ENCODE assay signal across 9 cellular contexts in genomic region chr5:148482697-148483462, GRCh38.
DNase-seq lines count a peak whose midpoint lies in the region; ATAC-seq and TF ChIP-seq lines count a peak whose summit lies in the region.
"Had no signal": no experiment of that assay in that cellular context is flagged by ENCODE, and none has a peak within 500 bp of the region (broad histone marks: within the 10 kb centered on the region; RNA-seq: fewer than 3 reads in every experiment).

No MANE protein-coding gene starts in this region.

- no peak for TF ChIP-seq POLR2A in right lobe of liver (IDR thresholded peaks at IDR 0.05)

- TF ChIP-seq CTCF in DOHH2 (IDR thresholded peaks at IDR 0.05; ENCODE audit: low read depth, low read length, poor library complexity, severe bottlenecking) (peak; percentile 91), KMS-11 (conservative IDR thresholded peaks at IDR 0.05; ENCODE audit: low read depth, low read length) (peak; percentile 41), WI38 (IDR thresholded peaks at IDR 0.05; ENCODE audit: low read depth, low read length) (peak; percentile 62), chondrocyte (IDR thresholded peaks at IDR 0.05) (peak; percentile 78), right lobe of liver (IDR thresholded peaks at IDR 0.05) (peak; percentile 23 to 49 (median 43))

- H3K4me3 ChIP-seq in DOHH2 (ENCODE audit: low read length), result no peak overlapping the region
- H3K4me3 ChIP-seq in KMS-11 (IDR thresholded peaks at IDR 0.05; ENCODE audit: insufficient read depth, low read depth, low read length), result no peak overlapping the region
- no peak overlapping the region for H3K4me3 ChIP-seq in WI38 (ENCODE audit: low read depth, low read length)
- H3K4me3 ChIP-seq in right lobe of liver, result no peak overlapping the region

- H3K9me2 ChIP-seq in DOHH2 (replicated peaks; ENCODE audit: control insufficient read depth, low read length), result no peaks in the 10 kb centered on the region

- H3K27me3 ChIP-seq in DOHH2 (ENCODE audit: control insufficient read depth, low read length) (peaks cover 13% of the 10 kb centered on the region), KMS-11 (ENCODE audit: insufficient read depth, low read depth) (no peaks in the 10 kb centered on the region), right lobe of liver (no peaks in the 10 kb centered on the region)

- H3K36me3 ChIP-seq in DOHH2 (ENCODE audit: control insufficient read depth, low read length) (no peaks in the 10 kb centered on the region), KMS-11 (ENCODE audit: insufficient read depth) (no peaks in the 10 kb centered on the region), right lobe of liver (no peaks in the 10 kb centered on the region)

- no peaks in the 10 kb centered on the region for H3F3A ChIP-seq in DOHH2 (ENCODE audit: control insufficient read depth, insufficient read depth)

- intact Hi-C loops in right lobe of liver (cut with DNase I), result no loop called here

- peak overlapping the region; percentile 34 for H3K4me2 ChIP-seq in DOHH2 (ENCODE audit: low read length)
- no peak overlapping the region for H3K4me2 ChIP-seq in KMS-11

- ATAC-seq in GM21576 (IDR thresholded peaks at IDR 0.05; ENCODE audit: unreplicated experiment) (peak; percentile 76), right lobe of liver (peak; percentile 59 to 64 (median 60))

- H3K4me1 Mint-ChIP-seq in chondrocyte (ENCODE audit: low read depth), result peaks cover 6% of the 10 kb centered on the region

- no peaks in the 10 kb centered on the region for H3K36me3 Mint-ChIP-seq in chondrocyte (ENCODE audit: low read depth)
- H3K36me3 Mint-ChIP-seq: activated naive CD4-positive, alpha-beta T cell treated with anti-CD3 and anti-CD28 coated beads, Interleukin-2, amount 50 U/mL, for 24 hours had no signal

- H4K20me1 ChIP-seq in DOHH2 (ENCODE audit: control insufficient read depth, insufficient read depth, low read depth, low read length) (no peaks in the 10 kb centered on the region), KMS-11 (ENCODE audit: insufficient read depth) (no peaks in the 10 kb centered on the region)

- H3K27ac Mint-ChIP-seq in chondrocyte (ENCODE audit: unreplicated experiment), result no peak overlapping the region
- H3K27ac Mint-ChIP-seq: activated naive CD4-positive, alpha-beta T cell treated with anti-CD3 and anti-CD28 coated beads, Interleukin-2, amount 50 U/mL, for 24 hours had no signal

- H3K9me3 ChIP-seq in DOHH2 (ENCODE audit: control insufficient read depth, insufficient read depth, low read length) (no peaks in the 10 kb centered on the region), right lobe of liver (no peaks in the 10 kb centered on the region)

- H3K4me1 ChIP-seq in DOHH2 (ENCODE audit: control insufficient read depth, low read length) (no peaks in the 10 kb centered on the region), KMS-11 (ENCODE audit: low read depth, poor library complexity, severe bottlenecking) (no peaks in the 10 kb centered on the region), right lobe of liver (no peaks in the 10 kb centered on the region)

- WGBS in right lobe of liver (ENCODE audit: insufficient coverage, low coverage, low lambda C conversion rate, missing lambda C conversion rate), result 49% methylated on average over 15 of the region's 22 CpGs

- H3K27ac ChIP-seq in DOHH2 (ENCODE audit: low read depth, low read length) (no peak overlapping the region), KMS-11 (no peak overlapping the region), right lobe of liver (no peak overlapping the region)

- H3K27me3 Mint-ChIP-seq in chondrocyte (ENCODE audit: low read depth), result peaks cover 42% of the 10 kb centered on the region

- H3K4me3 Mint-ChIP-seq in chondrocyte (ENCODE audit: unreplicated experiment), result peak overlapping the region; percentile 29
- H3K4me3 Mint-ChIP-seq: activated naive CD4-positive, alpha-beta T cell treated with anti-CD3 and anti-CD28 coated beads, Interleukin-2, amount 50 U/mL, for 24 hours had no signal

- no peak overlapping the region for H3K9ac ChIP-seq in KMS-11

- DNase-seq in chondrocyte (ENCODE audit: low spot score) (no peak), right lobe of liver (peak; percentile 51 to 66 (median 55)), Ammon's horn (ENCODE audit: low spot score) (no peak)
- peak; percentile 11 to 29 for DNase-seq in stimulated activated CD8-positive, alpha-beta memory T cell treated with anti-CD3 and anti-CD28 coated beads, Interleukin-4, amount 100 ng/mL, for 1 hour (ENCODE audit: low read depth in 2 of 2, low spot score in 1 of 2)

- H3K9me3 Mint-ChIP-seq in chondrocyte (ENCODE audit: low read depth), result no peaks in the 10 kb centered on the region
- H3K9me3 Mint-ChIP-seq: activated naive CD4-positive, alpha-beta T cell treated with anti-CD3 and anti-CD28 coated beads, Interleukin-2, amount 50 U/mL, for 24 hours had no signal

- no peak overlapping the region for H2AFZ ChIP-seq in KMS-11 (ENCODE audit: low read depth)

- H3K79me2 ChIP-seq in DOHH2 (ENCODE audit: control insufficient read depth, low read length) (no peaks in the 10 kb centered on the region), KMS-11 (ENCODE audit: insufficient read depth, low read depth) (no peaks in the 10 kb centered on the region)

Comparison
In these comparisons a context has a peak if more than half of its experiments do, and no peak if none do; other contexts are left out.
1. CTCF ChIP-seq: peak in every context shown above with its lines; median percentile 91 in DOHH2; 78 in chondrocyte; 62 in WI38; 43 in right lobe of liver; 41 in KMS-11.
2. DNase-seq: peak in right lobe of liver (3 of 3) and stimulated activated CD8-positive, alpha-beta memory T cell treated with anti-CD3 and anti-CD28 coated beads, Interleukin-4, amount 100 ng/mL, for 1 hour (2 of 2); none in chondrocyte (single experiment) and Ammon's horn (single experiment).